In genomic region chr6:81751388-81752083, GRCh38 we compare ENCODE assay signal across 8 cellular contexts. TPM values are rescaled to one million over a fixed set of nuclear protein-coding genes. Genes with fewer than 3 reads are reported as not detected.
DNase-seq lines count a peak whose midpoint lies in the region; ATAC-seq, FAIRE-seq and TF ChIP-seq lines count a peak whose summit lies in the region.

No MANE protein-coding gene starts in this region.

- peaks cover 7% of the 10 kb centered on the region for H3K36me3 Mint-ChIP-seq in CD4-positive, CD25-positive, alpha-beta regulatory T cell

- H3K27ac ChIP-seq in CD4-positive, CD25-positive, alpha-beta regulatory T cell (ENCODE audit: insufficient read depth, low read length, poor library complexity, severe bottlenecking) = peak overlapping the region; percentile 78
- H3K27ac ChIP-seq in colonic mucosa = peak overlapping the region; percentile 97
- H3K27ac ChIP-seq in left lung = peak overlapping the region; percentile 98 to 99

- FAIRE-seq in D721Med (lab: Jason Lieb, UNC) = no peak

- peak overlapping the region; percentile 59 for H3K4me3 ChIP-seq in CD4-positive, CD25-positive, alpha-beta regulatory T cell (ENCODE audit: low read depth, low read length)
- peak overlapping the region; percentile 89 for H3K4me3 ChIP-seq in WI38 (ENCODE audit: low read depth, low read length)
- H3K4me3 ChIP-seq in colonic mucosa = peak overlapping the region; percentile 61
- peak overlapping the region; percentile 62 to 70 for H3K4me3 ChIP-seq in left lung

- H3K9me3 Mint-ChIP-seq in CD4-positive, CD25-positive, alpha-beta regulatory T cell = peaks cover 0 to 2% (median 0%) of the 10 kb centered on the region in 7 donors

- peak overlapping the region; percentile 87 to 91 for H3K9ac ChIP-seq in colonic mucosa (ENCODE audit: low read depth in 2 of 2, low read length in 2 of 2)

- peak overlapping the region; percentile 38 to 93 (median 63) for H3K27ac Mint-ChIP-seq in CD4-positive, CD25-positive, alpha-beta regulatory T cell

- peaks cover 5% of the 10 kb centered on the region for H3K27me3 ChIP-seq in CD4-positive, CD25-positive, alpha-beta regulatory T cell (ENCODE audit: control insufficient read depth, insufficient read depth, low read length)
- H3K27me3 ChIP-seq in colonic mucosa = no peaks in the 10 kb centered on the region
- peaks cover 0 to 22% of the 10 kb centered on the region in 2 donors for H3K27me3 ChIP-seq in left lung

- intact Hi-C loops in colonic mucosa (cut with DNase I) = loop anchor here (5.0 to 10.0 kb wide), 2 partner anchors 517 to 1144 kb away; no protein-coding TSS in a partner anchor
- intact Hi-C loops in left lung (cut with DNase I) = no loop called here

- no peak for ATAC-seq in CD4-positive, CD25-positive, alpha-beta regulatory T cell (ENCODE audit: low read depth in 2 of 2)
- ATAC-seq in left lung = peak; percentile 12

- peaks cover 16% of the 10 kb centered on the region for H3K4me1 ChIP-seq in CD4-positive, CD25-positive, alpha-beta regulatory T cell (ENCODE audit: control insufficient read depth, insufficient read depth, low read length, poor library complexity, severe bottlenecking)
- H3K4me1 ChIP-seq in colonic mucosa (peaks cover 4% of the 10 kb centered on the region), left lung (peaks cover 3 to 55% of the 10 kb centered on the region in 2 donors)

- no peaks in the 10 kb centered on the region for H3K9me3 ChIP-seq in CD4-positive, CD25-positive, alpha-beta regulatory T cell (ENCODE audit: control insufficient read depth in 2 of 2, low read length in 2 of 2)
- H3K9me3 ChIP-seq in colonic mucosa (no peaks in the 10 kb centered on the region), left lung (no peaks in the 10 kb centered on the region)

- TF ChIP-seq CTCF in WI38 (IDR thresholded peaks at IDR 0.05; ENCODE audit: low read depth, low read length) (no peak), colonic mucosa (IDR thresholded peaks at IDR 0.05) (no peak), left lung (IDR thresholded peaks at IDR 0.05) (no peak), D721Med (IDR thresholded peaks at IDR 0.05; ENCODE audit: insufficient read depth, missing control alignments) (no peak)

- H3K27me3 Mint-ChIP-seq in CD4-positive, CD25-positive, alpha-beta regulatory T cell = peaks cover 43% of the 10 kb centered on the region

- DNase-seq in CD4-positive, CD25-positive, alpha-beta regulatory T cell = peak; percentile 5 to 44 (median 31)
- DNase-seq in HK-2 (ENCODE audit: unreplicated experiment) (peak; percentile 28), colonic mucosa (peak; percentile 61), left lung (peak; percentile 72 to 96), LoVo (ENCODE audit: low spot score) (no peak), D721Med (ENCODE audit: insufficient read length, low spot score) (no peak)
- peak; percentile 15 for DNase-seq in stimulated activated CD8-positive, alpha-beta memory T cell treated with anti-CD3 and anti-CD28 coated beads, Interleukin-12 subunit alpha, Interleukin-12 subunit beta, amount 100 ng/mL, for 4 hours (ENCODE audit: low read depth)

- H3K36me3 ChIP-seq in CD4-positive, CD25-positive, alpha-beta regulatory T cell (ENCODE audit: control insufficient read depth, insufficient read depth, low read length) = no peaks in the 10 kb centered on the region
- H3K36me3 ChIP-seq in colonic mucosa = no peaks in the 10 kb centered on the region
- H3K36me3 ChIP-seq in left lung = no peaks in the 10 kb centered on the region

- H3K4me1 Mint-ChIP-seq in CD4-positive, CD25-positive, alpha-beta regulatory T cell = peaks cover 0 to 48% (median 40%) of the 10 kb centered on the region in 4 donors

- peak overlapping the region; percentile 96 to 100 (median 98) for H3K4me3 Mint-ChIP-seq in CD4-positive, CD25-positive, alpha-beta regulatory T cell

RNA-seq across cellular contexts. Expression of gene TENT5A, which starts 0.9 kb away (rescaled TPM):
- total RNA-seq in CD4-positive, CD25-positive, alpha-beta regulatory T cell = 4.8 TPM
- polyA plus RNA-seq in CD4-positive, CD25-positive, alpha-beta regulatory T cell = 1 to 10 TPM; 1.2 to 4.1 (median 3.2) TPM
- total RNA-seq in colonic mucosa = 10 to 100 TPM; 20.1 to 32.8 TPM
- 10 to 100 TPM; 15.2 to 23.2 TPM for total RNA-seq in left lung

Comparison
In these comparisons a context has a peak if more than half of its experiments do, and no peak if none do; other contexts are left out.
1. DNase-seq: peak in CD4-positive, CD25-positive, alpha-beta regulatory T cell (3 of 3), HK-2 (single experiment), colonic mucosa (single experiment), left lung (2 of 2) and stimulated activated CD8-positive, alpha-beta memory T cell treated with anti-CD3 and anti-CD28 coated beads, Interleukin-12 subunit alpha, Interleukin-12 subunit beta, amount 100 ng/mL, for 4 hours (single experiment); none in LoVo (single experiment) and D721Med (single experiment).
2. Peak in every context shown above with its lines, with median percentiles within 50 percentile points of each other: H3K27ac ChIP-seq and H3K4me3 ChIP-seq.